ENCODE assay signal across 9 cellular contexts in genomic region chr1:27520651-27521050, GRCh38. TPM values are rescaled to one million over a fixed set of nuclear protein-coding genes. Genes with fewer than 3 reads are reported as not detected.
DNase-seq lines count a peak whose midpoint lies in the region; ATAC-seq and TF ChIP-seq lines count a peak whose summit lies in the region.
"Had no signal": no experiment of that assay in that cellular context is flagged by ENCODE, and none has a peak within 500 bp of the region (broad histone marks: within the 10 kb centered on the region; RNA-seq: fewer than 3 reads in every experiment).

No MANE protein-coding gene starts in this region.

- POLR2A ChIA-PET in activated CD4-positive, alpha-beta T cell treated with anti-CD3 and anti-CD28 coated beads, Interleukin-2, amount 10 ng/mL, durations not matched to agents 7 days and 5 days (lab: Charles Lee), result no interaction called here

- no peaks in the 10 kb centered on the region for H3K36me3 ChIP-seq in mucosa of descending colon (ENCODE audit: low read depth)
- H3K36me3 ChIP-seq in testis (ENCODE audit: low read depth, missing control alignments), result no peaks in the 10 kb centered on the region

- DNase-seq in activated CD4-positive, alpha-beta T cell treated with anti-CD3 and anti-CD28 coated beads, Interleukin-2, amount 10 ng/mL, durations not matched to agents 7 days and 5 days, result no peak
- no peak for DNase-seq in activated CD4-positive, alpha-beta T cell treated with anti-CD3 and anti-CD28 coated beads, Interleukin-2, amount 50 U/mL, for 4 hours
- DNase-seq in mucosa of descending colon (peak in 1 of 3 donors; percentile 69), testis (no peak), NCI-H1105 treated with DMSO at 0.1 percent for 48 hours (lab: John Stamatoyannopoulos, UW) (no peak), NAMALWA (ENCODE audit: low spot score) (no peak)
- DNase-seq: KG1 had no signal

- CTCF ChIA-PET in activated CD4-positive, alpha-beta T cell treated with anti-CD3 and anti-CD28 coated beads, Interleukin-2, amount 10 ng/mL, durations not matched to agents 7 days and 5 days (lab: Charles Lee), result interaction anchor here (1.3 kb wide), 1 partner anchor 100 kb away, joined by 4 read pairs; no protein-coding TSS in a partner anchor

- H3K27me3 ChIP-seq in testis, result no peaks in the 10 kb centered on the region

- H3K4me1 Mint-ChIP-seq in activated CD4-positive, alpha-beta T cell treated with anti-CD3 and anti-CD28 coated beads, Interleukin-2, amount 10 ng/mL, durations not matched to agents 7 days and 5 days, result peaks cover 65% of the 10 kb centered on the region
- H3K4me1 Mint-ChIP-seq in brain, result peaks cover 93% of the 10 kb centered on the region

- no peak for TF ChIP-seq CTCF in brain (conservative IDR thresholded peaks at IDR 0.05)
- TF ChIP-seq CTCF in mucosa of descending colon (IDR thresholded peaks at IDR 0.05), result no peak
- TF ChIP-seq CTCF in testis (IDR thresholded peaks at IDR 0.05), result no peak

- H3K27ac ChIP-seq in testis, result peak overlapping the region; percentile 29 to 78

- 36% methylated on average over 4 of the region's 4 CpGs; no CpG with 5 or more reads in 1 of the 2 donors for WGBS in testis, 2 donors

- H3K9me3 Mint-ChIP-seq in activated CD4-positive, alpha-beta T cell treated with anti-CD3 and anti-CD28 coated beads, Interleukin-2, amount 10 ng/mL, durations not matched to agents 7 days and 5 days, result no peaks in the 10 kb centered on the region
- H3K9me3 Mint-ChIP-seq in brain, result peaks cover 0 to 4% (median 0%) of the 10 kb centered on the region in 5 experiments

- no peak overlapping the region for H3K4me3 Mint-ChIP-seq in activated CD4-positive, alpha-beta T cell treated with anti-CD3 and anti-CD28 coated beads, Interleukin-2, amount 10 ng/mL, durations not matched to agents 7 days and 5 days
- peak overlapping the region in 4 of 5 experiments; percentile 9 to 36 (median 20) for H3K4me3 Mint-ChIP-seq in brain

- H3K4me3 ChIP-seq in mucosa of descending colon, result no peak overlapping the region
- no peak overlapping the region for H3K4me3 ChIP-seq in testis

- no peaks in the 10 kb centered on the region for H3K27me3 Mint-ChIP-seq in activated CD4-positive, alpha-beta T cell treated with anti-CD3 and anti-CD28 coated beads, Interleukin-2, amount 10 ng/mL, durations not matched to agents 7 days and 5 days
- peaks cover 3% of the 10 kb centered on the region for H3K27me3 Mint-ChIP-seq in brain

- peak overlapping the region; percentile 98 for H3K27ac Mint-ChIP-seq in activated CD4-positive, alpha-beta T cell treated with anti-CD3 and anti-CD28 coated beads, Interleukin-2, amount 10 ng/mL, durations not matched to agents 7 days and 5 days
- H3K27ac Mint-ChIP-seq in brain, result peak overlapping the region; percentile 96 to 99 (median 98)

- H3K4me1 ChIP-seq in mucosa of descending colon (ENCODE audit: low read depth) (peaks cover 51% of the 10 kb centered on the region), testis (peaks cover 67% of the 10 kb centered on the region)

- intact Hi-C loops in mucosa of descending colon (cut with DNase I, micrococcal nuclease), result no loop called here
- intact Hi-C loops in testis (cut with DNase I; ENCODE audit: low total_unique reads), result no loop called here

- no peak for TF ChIP-seq POLR2A in testis (IDR thresholded peaks at IDR 0.05)

- peak; percentile 8 for ATAC-seq in mucosa of descending colon
- no peak for ATAC-seq in GM18498 (IDR thresholded peaks at IDR 0.05; ENCODE audit: unreplicated experiment)

- H3K9me3 ChIP-seq in mucosa of descending colon (no peaks in the 10 kb centered on the region), testis (no peaks in the 10 kb centered on the region)

- H3K36me3 Mint-ChIP-seq in activated CD4-positive, alpha-beta T cell treated with anti-CD3 and anti-CD28 coated beads, Interleukin-2, amount 10 ng/mL, durations not matched to agents 7 days and 5 days (ENCODE audit: low read depth), result no peaks in the 10 kb centered on the region
- H3K36me3 Mint-ChIP-seq in brain, result no peaks in the 10 kb centered on the region

RNA-seq across cellular contexts. Expression of gene WASF2, which starts 30.7 kb away (rescaled TPM):
- total RNA-seq in activated CD4-positive, alpha-beta T cell treated with anti-CD3 and anti-CD28 coated beads, Interleukin-2, amount 10 ng/mL, durations not matched to agents 7 days and 5 days, result 100 to 1,000 TPM; 137 to 143 TPM
- polyA plus RNA-seq in brain (ENCODE audit: insufficient read depth, low read depth, low replicate concordance) (98.5 TPM), testis (ENCODE audit: insufficient read depth, low read depth, low replicate concordance) (128 TPM)
- total RNA-seq in mucosa of descending colon (100 to 1,000 TPM; 131 to 159 (median 134) TPM), testis (10 to 100 TPM; 57.8 to 58.0 TPM)
